ENCODE assay signal across 8 cellular contexts in the genomic region with DNA sequence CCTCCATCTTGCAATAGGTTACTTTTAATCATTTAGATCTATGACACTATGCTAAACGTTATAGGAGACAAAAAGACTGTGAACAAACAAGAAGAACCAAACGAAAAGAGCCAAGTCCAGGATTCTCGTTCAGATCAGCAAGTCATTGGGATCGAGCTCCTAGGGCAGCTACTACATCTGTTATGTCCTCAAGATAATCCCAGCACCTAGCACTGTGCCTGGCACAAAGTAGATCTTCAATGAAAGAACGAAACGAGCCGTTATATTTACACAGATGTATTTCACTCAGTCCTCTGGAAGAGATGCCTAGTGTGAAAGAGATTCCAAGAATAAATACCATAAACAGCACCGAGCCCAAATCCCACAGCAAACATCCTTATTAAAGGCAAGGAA. TPM values are rescaled to one million over a fixed set of nuclear protein-coding genes. Genes with fewer than 3 reads are reported as not detected.
DNase-seq lines count a peak whose midpoint lies in the region; ATAC-seq and TF ChIP-seq lines count a peak whose summit lies in the region.

No MANE protein-coding gene starts in this region.

- ATAC-seq in HG02623 (IDR thresholded peaks at IDR 0.05; ENCODE audit: unreplicated experiment) (peak; percentile 0), GM21360 (IDR thresholded peaks at IDR 0.05; ENCODE audit: unreplicated experiment) (no peak)

- H3K4me1 ChIP-seq in testis = peaks cover 7% of the 10 kb centered on the region

- DNase-seq in CD14-positive monocyte (ENCODE audit: low spot score) = no peak
- DNase-seq in testis = peak; percentile 33
- DNase-seq in NCI-H146 (lab: John Stamatoyannopoulos, UW) = no peak
- no peak for DNase-seq in NOMO-1 treated with dmso at 0.1 percent for 144 hours (lab: John Stamatoyannopoulos, UW; ENCODE audit: unreplicated experiment)

- intact Hi-C loops in CD14-positive monocyte (cut with micrococcal nuclease) (loop anchor here (10.0 kb wide), 6 partner anchors 110 to 1110 kb away; a partner anchor contains a TSS), testis (cut with DNase I; ENCODE audit: low total_unique reads) (no loop called here)

- H3K36me3 ChIP-seq in testis (ENCODE audit: low read depth, missing control alignments) = no peaks in the 10 kb centered on the region

- H3K9me3 Mint-ChIP-seq in CD14-positive monocyte = peaks cover 0 to 7% (median 0%) of the 10 kb centered on the region in 7 donors

- H3K27ac ChIP-seq in adipose tissue (ENCODE audit: low read depth, low read length) = peak overlapping the region; percentile 58
- peak overlapping the region; percentile 50 for H3K27ac ChIP-seq in layer of hippocampus (ENCODE audit: low read depth, low read length)
- peak overlapping the region; percentile 74 to 86 for H3K27ac ChIP-seq in testis

- H3K36me3 Mint-ChIP-seq in CD14-positive monocyte = peaks cover 17 to 18% of the 10 kb centered on the region in 2 donors

- H3K27ac Mint-ChIP-seq in CD14-positive monocyte = peak overlapping the region; percentile 92 to 97 (median 96)

- peaks cover 32% of the 10 kb centered on the region for H3K4me1 Mint-ChIP-seq in CD14-positive monocyte

- TF ChIP-seq POLR2A in testis (IDR thresholded peaks at IDR 0.05) = no peak

- TF ChIP-seq CTCF in CD14-positive monocyte (IDR thresholded peaks at IDR 0.05) (no peak), testis (IDR thresholded peaks at IDR 0.05) (no peak)

- H3K27me3 ChIP-seq in layer of hippocampus (ENCODE audit: control insufficient read depth, insufficient read depth, low read length) (no peaks in the 10 kb centered on the region), testis (no peaks in the 10 kb centered on the region)

- 0 to 3% (median 1%) methylated on average over 8 of the region's 8 CpGs for WGBS in adipose tissue, 3 donors
- 0 to 3% methylated on average over 8 of the region's 8 CpGs for WGBS in testis, 2 donors

- peak overlapping the region; percentile 83 to 91 for H3K4me3 ChIP-seq in testis

- H3K27me3 Mint-ChIP-seq in CD14-positive monocyte (ENCODE audit: low read depth in 3 of 3) = peaks cover 0 to 3% (median 0%) of the 10 kb centered on the region in 3 donors

- H3K4me3 Mint-ChIP-seq in CD14-positive monocyte = peak overlapping the region; percentile 96 to 100

- no peaks in the 10 kb centered on the region for H3K9me3 ChIP-seq in testis

RNA-seq across cellular contexts. Expression of a gene that starts 0.5 kb away (rescaled TPM):
- 1 to 10 TPM; 2.0 to 4.3 TPM for polyA plus RNA-seq in CD14-positive monocyte
- 1 to 10 TPM; 2.8 to 8.7 (median 4.8) TPM for polyA plus RNA-seq in adipose tissue
- total RNA-seq in testis = 10 to 100 TPM; 30.5 to 50.6 TPM
- polyA plus RNA-seq in testis (ENCODE audit: insufficient read depth, low read depth, low replicate concordance) = 78.3 TPM

RNA-seq across cellular contexts. Expression of a gene that starts 0.7 kb away (rescaled TPM):
- polyA plus RNA-seq in CD14-positive monocyte = 10 to 100 TPM; 10.6 to 13.4 TPM
- polyA plus RNA-seq in adipose tissue = 1 to 10 TPM; 3.1 to 4.7 (median 3.9) TPM
- 10 to 100 TPM; 37.0 to 43.1 TPM for total RNA-seq in testis
- polyA plus RNA-seq in testis (ENCODE audit: insufficient read depth, low read depth, low replicate concordance) = 55.2 TPM
